1 cellular context compared by ENCODE assay signal in the genomic region with DNA sequence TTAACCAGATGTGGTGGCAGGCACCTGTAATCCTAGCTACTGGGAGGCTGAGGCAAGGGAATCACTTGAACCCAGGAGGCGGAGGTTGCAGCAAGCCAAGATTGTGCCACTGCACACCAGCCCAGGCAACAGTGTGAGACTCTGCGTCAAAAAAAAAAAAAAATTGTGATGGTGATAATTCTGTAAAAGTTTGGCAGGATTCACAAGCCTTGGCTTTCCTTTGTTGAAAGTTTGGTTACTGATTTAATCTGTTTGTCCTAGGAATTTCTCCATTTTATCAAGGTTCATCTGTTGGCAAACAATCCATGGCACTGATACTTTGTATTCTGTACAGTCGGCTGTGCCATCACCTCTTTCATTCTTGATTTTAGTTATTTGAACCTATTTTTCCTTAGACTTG.
TF ChIP-seq lines count a peak whose summit lies in the region.

No MANE protein-coding gene starts in this region.

TF ChIP-seq in liver, 16 proteins besides CTCF, POLR2A, EP300 and RAD21 (continued from another document):
- TF ChIP-seq REST (IDR thresholded peaks at IDR 0.05), result peak; percentile 48
- TF ChIP-seq HNF4G (IDR thresholded peaks at IDR 0.05), result no peak
- TF ChIP-seq EGR1 (IDR thresholded peaks at IDR 0.05; ENCODE audit: low read depth in 2 of 2), result no peak
- TF ChIP-seq GABPA (IDR thresholded peaks at IDR 0.05 in 1 of 2, conservative IDR thresholded peaks at IDR 0.05 in 1 of 2), result no peak
- TF ChIP-seq MAX (IDR thresholded peaks at IDR 0.05), result peak; percentile 22
- TF ChIP-seq JUND (IDR thresholded peaks at IDR 0.05), result peak in 1 of 2 donors; percentile 57
